In the genomic region with DNA sequence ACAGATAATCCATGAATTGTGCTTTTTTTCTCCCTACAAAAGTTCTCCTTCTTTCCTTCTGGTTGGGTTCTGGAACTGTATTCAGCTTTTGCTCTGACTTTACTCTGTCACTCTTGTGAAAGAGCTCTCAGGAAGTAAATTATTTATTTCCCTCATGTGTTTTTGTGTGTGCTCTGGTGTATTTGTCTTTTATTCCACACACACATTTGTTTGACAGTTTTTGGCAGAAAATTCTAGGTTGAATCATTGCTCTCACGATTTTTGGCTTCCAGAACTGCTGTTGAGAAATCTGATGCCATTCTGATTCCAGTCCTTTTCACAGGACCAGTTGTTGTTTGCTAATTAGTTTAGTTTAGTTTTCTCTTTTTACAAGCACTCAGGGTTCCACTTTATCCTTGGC, we compare ENCODE assay signal across 15 cellular contexts.
A peak's percentile ranks its signal among the peaks of the same experiment; 100 is the strongest.
DNase-seq lines count a peak whose midpoint lies in the region; ATAC-seq, FAIRE-seq and TF ChIP-seq lines count a peak whose summit lies in the region.
"Had no signal": no experiment of that assay in that cellular context is flagged by ENCODE, and none has a peak within 500 bp of the region (broad histone marks: within the 10 kb centered on the region; RNA-seq: fewer than 3 reads in every experiment).

No MANE protein-coding gene starts in this region.

- no peaks in the 10 kb centered on the region for H4K20me1 ChIP-seq in HepG2 (ENCODE audit: insufficient read depth, low read length)
- H4K20me1 ChIP-seq: BLaER1 treated with 17β-estradiol and CSF1 and Interleukin-3, amounts not matched to agents 10 nM and 100 nM had no signal

- intact Hi-C loops in HepG2 (cut with micrococcal nuclease; ENCODE audit: unreplicated experiment) = no loop called here

- TF ChIP-seq POLR2A in HepG2 (IDR thresholded peaks at IDR 0.05; ENCODE audit: insufficient read depth in 1 of 2, low read depth in 2 of 2, low read length in 2 of 2) = no peak

- TF ChIP-seq EP300 in HepG2 (IDR thresholded peaks at IDR 0.05; ENCODE audit: low read depth in 2 of 2, low read length in 2 of 2) (no peak), HepG2 (CRISPR knock-in tag; IDR thresholded peaks at IDR 0.05; ENCODE audit: borderline replicate concordance) (no peak)

- no peaks in the 10 kb centered on the region for H3K36me3 ChIP-seq in liver (ENCODE audit: control insufficient read depth in 4 of 4, insufficient read depth in 3 of 4, low read depth in 1 of 4, low read length in 3 of 4)
- no peaks in the 10 kb centered on the region for H3K36me3 ChIP-seq in HepG2 (replicated peaks in 1 of 2; ENCODE audit: control insufficient read depth in 1 of 2, insufficient read depth in 2 of 2, low read length in 2 of 2)
- no peaks in the 10 kb centered on the region for H3K36me3 ChIP-seq in adipocyte (ENCODE audit: control insufficient read depth, insufficient read depth, low read length, severe bottlenecking)
- H3K36me3 ChIP-seq: BLaER1 treated with 17β-estradiol and CSF1 and Interleukin-3, amounts not matched to agents 10 nM and 100 nM; tibial artery had no signal

- DNase-seq in HepG2 (ENCODE audit: low spot score) = no peak
- peak; percentile 86 for DNase-seq in adipocyte (ENCODE audit: low read depth)
- no peak for DNase-seq in left lobe of liver (ENCODE audit: low spot score)
- no peak for DNase-seq in D721Med (ENCODE audit: insufficient read length, low spot score)
- no peak for DNase-seq in iPS-NIHi7 (ENCODE audit: extremely low spot score)
- no peak for DNase-seq in AML-193 (lab: John Stamatoyannopoulos, UW)
- DNase-seq in SIG-M5 treated with dmso at 0.1 percent for 504 hours (lab: John Stamatoyannopoulos, UW; ENCODE audit: unreplicated experiment) = no peak
- DNase-seq: IMR-90, mesendoderm, NCI-H187 treated with DMSO at 0.1 percent for 48 hours, occipital lobe, tibial artery had no signal

- BruUV-seq in HepG2 (replicated peaks; lab: Mats Ljungman, UMichigan) = no TSS peak

- H3K4me2 ChIP-seq in HepG2 (ENCODE audit: low read depth, low read length) = no peak overlapping the region
- H3K4me2 ChIP-seq: BLaER1 treated with 17β-estradiol and CSF1 and Interleukin-3, amounts not matched to agents 10 nM and 100 nM had no signal

- CTCF ChIA-PET in HepG2 (lab: Yijun Ruan, JAX; ENCODE audit: low intra/inter-chr PET ratio, low total read pairs) = no interaction called here

- H3K4me3 ChIP-seq in liver (ENCODE audit: low read depth in 1 of 3, low read length in 3 of 3) (no peak overlapping the region), HepG2 (replicated peaks in 1 of 3; ENCODE audit: insufficient read depth in 1 of 3, low read depth in 2 of 3, low read length in 3 of 3) (no peak overlapping the region), adipocyte (ENCODE audit: low read length) (no peak overlapping the region)
- H3K4me3 ChIP-seq: BLaER1 treated with 17β-estradiol and CSF1 and Interleukin-3, amounts not matched to agents 10 nM and 100 nM; GM12878; tibial artery had no signal

- no peaks in the 10 kb centered on the region for H3K79me2 ChIP-seq in HepG2 (ENCODE audit: insufficient read depth, low read length)

- H2AFZ ChIP-seq in HepG2 (ENCODE audit: low read length) = no peak overlapping the region

- WGBS in liver = 7% methylated on average over 1 of the region's 1 CpG
- 24% methylated on average over 1 of the region's 1 CpG for WGBS in HepG2 (ENCODE audit: low lambda C conversion rate)

- H3K9ac ChIP-seq in liver (ENCODE audit: low read depth in 1 of 2, low read length in 2 of 2) = peak overlapping the region in 1 of 2 donors; percentile 62
- no peak overlapping the region for H3K9ac ChIP-seq in HepG2 (ENCODE audit: insufficient read depth, low read depth, low read length)
- H3K9ac ChIP-seq in adipocyte (ENCODE audit: low read length) = no peak overlapping the region
- H3K9ac ChIP-seq: BLaER1 treated with 17β-estradiol and CSF1 and Interleukin-3, amounts not matched to agents 10 nM and 100 nM had no signal

- TF ChIP-seq RAD21 in liver (IDR thresholded peaks at IDR 0.05) (peak; percentile 61 to 64), HepG2 (CRISPR knock-in tag; IDR thresholded peaks at IDR 0.05) (no peak)

- in situ Hi-C loops in HepG2 (cut with HindIII; ENCODE audit: extremely low pct_ligation_motif_present, low pct_unique_long_range_greater_than_20kb) = no loop called here

- H3K9me3 ChIP-seq in liver (ENCODE audit: control insufficient read depth in 4 of 4, low read length in 3 of 4) = no peaks in the 10 kb centered on the region
- no peaks in the 10 kb centered on the region for H3K9me3 ChIP-seq in HepG2 (ENCODE audit: low read length)
- peaks cover 6% of the 10 kb centered on the region for H3K9me3 ChIP-seq in adipocyte (ENCODE audit: control insufficient read depth, low read length)
- H3K9me3 ChIP-seq: tibial artery had no signal

- no peaks in the 10 kb centered on the region for H3K27me3 ChIP-seq in liver (ENCODE audit: control insufficient read depth in 4 of 4, insufficient read depth in 4 of 4, low read length in 3 of 4)
- no peaks in the 10 kb centered on the region for H3K27me3 ChIP-seq in HepG2 (ENCODE audit: control insufficient read depth in 1 of 2, insufficient read depth in 2 of 2, low read length in 2 of 2)
- no peaks in the 10 kb centered on the region for H3K27me3 ChIP-seq in adipocyte (replicated peaks; ENCODE audit: control insufficient read depth, insufficient read depth, low read length)
- H3K27me3 ChIP-seq: BLaER1 treated with 17β-estradiol and CSF1 and Interleukin-3, amounts not matched to agents 10 nM and 100 nM; tibial artery had no signal

- H3K27ac ChIP-seq in liver (ENCODE audit: low read depth in 1 of 2, low read length in 2 of 2) (peak overlapping the region; percentile 66 to 68), HepG2 (ENCODE audit: extremely low read length, insufficient read depth, low read length) (no peak overlapping the region)
- H3K27ac ChIP-seq: BLaER1 treated with 17β-estradiol and CSF1 and Interleukin-3, amounts not matched to agents 10 nM and 100 nM; tibial artery had no signal

- no peak for TF ChIP-seq CTCF in liver (IDR thresholded peaks at IDR 0.05; ENCODE audit: low read depth, low read length, missing input control)
- no peak for TF ChIP-seq CTCF in HepG2 (CRISPR knock-in tag; IDR thresholded peaks at IDR 0.05)
- no peak for TF ChIP-seq CTCF in D721Med (IDR thresholded peaks at IDR 0.05; ENCODE audit: insufficient read depth, missing control alignments)

- no peaks in the 10 kb centered on the region for H3K4me1 ChIP-seq in liver (ENCODE audit: control insufficient read depth in 4 of 4, insufficient read depth in 4 of 4, low read length in 3 of 4)
- H3K4me1 ChIP-seq in HepG2 (ENCODE audit: insufficient read depth, low read length) = 0 out of 2 replicates have a peak, but pooled peaks cover 6% of the 10 kb centered on the region
- peaks cover 9% of the 10 kb centered on the region for H3K4me1 ChIP-seq in adipocyte (ENCODE audit: control insufficient read depth, insufficient read depth, low read length)
- H3K4me1 ChIP-seq: BLaER1 treated with 17β-estradiol and CSF1 and Interleukin-3, amounts not matched to agents 10 nM and 100 nM; tibial artery had no signal

- no peak; the same call in 2 of the 3 replicates for ATAC-seq in HepG2
- peak; percentile 95 for ATAC-seq in left lobe of liver
- ATAC-seq: GM12878 had no signal

- FAIRE-seq in HepG2 (lab: Jason Lieb, UNC) (no peak), D721Med (lab: Jason Lieb, UNC) (no peak)
- FAIRE-seq: GM12878 had no signal

- POLR2A ChIA-PET in HepG2 (lab: Yijun Ruan, JAX) = no interaction called here

TF ChIP-seq in liver, 16 proteins besides CTCF, POLR2A, EP300 and RAD21 (continues in another document):
- peak; percentile 58 for TF ChIP-seq FOXA2 (IDR thresholded peaks at IDR 0.05)
- peak; percentile 57 to 69 for TF ChIP-seq HNF4A (conservative IDR thresholded peaks at IDR 0.05)
- no peak for TF ChIP-seq NR2F2 (IDR thresholded peaks at IDR 0.05)
- TF ChIP-seq FOXA1 (IDR thresholded peaks at IDR 0.05) = no peak
- peak; percentile 47 to 78 for TF ChIP-seq RXRA (IDR thresholded peaks at IDR 0.05)
- TF ChIP-seq HNF4G (IDR thresholded peaks at IDR 0.05) = peak; percentile 25
- TF ChIP-seq TAF1 (conservative IDR thresholded peaks at IDR 0.05) = peak; percentile 65
- peak; percentile 77 for TF ChIP-seq SP1 (IDR thresholded peaks at IDR 0.05)

TF ChIP-seq in HepG2, 621 proteins besides CTCF, POLR2A, EP300 and RAD21:
- TF ChIP-seq ZNF598 (CRISPR knock-in tag; IDR thresholded peaks at IDR 0.05; ENCODE audit: borderline replicate concordance) (no peak), ZNF629 (CRISPR knock-in tag; conservative IDR thresholded peaks at IDR 0.05) (no peak), NFKBIZ (CRISPR knock-in tag; IDR thresholded peaks at IDR 0.05) (no peak)
